ENCODE assay signal across 11 cellular contexts in genomic region chr14:89359477-89360222, GRCh38. TPM values are rescaled to one million over a fixed set of nuclear protein-coding genes. Genes with fewer than 3 reads are reported as not detected.
DNase-seq lines count a peak whose midpoint lies in the region; ATAC-seq, FAIRE-seq and TF ChIP-seq lines count a peak whose summit lies in the region.
"Had no signal": no experiment of that assay in that cellular context is flagged by ENCODE, and none has a peak within 500 bp of the region (broad histone marks: within the 10 kb centered on the region; RNA-seq: fewer than 3 reads in every experiment).

No MANE protein-coding gene starts in this region.

- no peak overlapping the region for H3K4me3 Mint-ChIP-seq in activated CD4-positive, alpha-beta T cell treated with anti-CD3 and anti-CD28 coated beads, Interleukin-2, amount 10 ng/mL, durations not matched to agents 7 days and 5 days

- no peaks in the 10 kb centered on the region for H3K27me3 Mint-ChIP-seq in activated CD4-positive, alpha-beta T cell treated with anti-CD3 and anti-CD28 coated beads, Interleukin-2, amount 10 ng/mL, durations not matched to agents 7 days and 5 days

- H3K27me3 ChIP-seq in body of pancreas = no peaks in the 10 kb centered on the region
- no peaks in the 10 kb centered on the region for H3K27me3 ChIP-seq in HepG2 (ENCODE audit: control insufficient read depth in 1 of 2, insufficient read depth in 2 of 2, low read length in 2 of 2)
- H3K27me3 ChIP-seq in thoracic aorta (replicated peaks; ENCODE audit: insufficient read depth) = no peaks in the 10 kb centered on the region
- no peaks in the 10 kb centered on the region for H3K27me3 ChIP-seq in brain microvascular endothelial cell (replicated peaks)
- no peaks in the 10 kb centered on the region for H3K27me3 ChIP-seq in upper lobe of left lung

- 53 to 55% methylated on average over 12 to 13 of the region's 13 CpGs for WGBS in body of pancreas, 2 donors
- 89% methylated on average over 12 of the region's 13 CpGs for WGBS in HepG2 (ENCODE audit: low lambda C conversion rate)
- WGBS in upper lobe of left lung, 2 donors = 55 to 64% methylated on average over 13 of the region's 13 CpGs

- no peaks in the 10 kb centered on the region for H4K20me1 ChIP-seq in HepG2 (ENCODE audit: insufficient read depth, low read length)

- H3K9ac ChIP-seq in HepG2 (ENCODE audit: insufficient read depth, low read depth, low read length) = no peak overlapping the region

- TF ChIP-seq POLR2A in body of pancreas (IDR thresholded peaks at IDR 0.05) = no peak
- TF ChIP-seq POLR2A in HepG2 (IDR thresholded peaks at IDR 0.05; ENCODE audit: insufficient read depth in 1 of 2, low read depth in 2 of 2, low read length in 2 of 2) = no peak
- no peak for TF ChIP-seq POLR2A in upper lobe of left lung (IDR thresholded peaks at IDR 0.05)

- H3K4me3 ChIP-seq in body of pancreas (no peak overlapping the region), HepG2 (replicated peaks in 1 of 3; ENCODE audit: insufficient read depth in 1 of 3, low read depth in 2 of 3, low read length in 3 of 3) (no peak overlapping the region), thoracic aorta (peak overlapping the region; percentile 26), brain microvascular endothelial cell (ENCODE audit: low read depth, low read length) (no peak overlapping the region), upper lobe of left lung (no peak overlapping the region)

- in situ Hi-C loops in HepG2 (cut with HindIII; ENCODE audit: extremely low pct_ligation_motif_present, low pct_unique_long_range_greater_than_20kb) (no loop called here), brain microvascular endothelial cell (cut with HindIII; ENCODE audit: low pct_ligation_motif_present, low sequenced_read_pairs) (no loop called here)

- H3K36me3 ChIP-seq in body of pancreas (replicated peaks in 1 of 2; ENCODE audit: insufficient read depth in 1 of 2, low read depth in 2 of 2) (no peaks in the 10 kb centered on the region), HepG2 (replicated peaks in 1 of 2; ENCODE audit: control insufficient read depth in 1 of 2, insufficient read depth in 2 of 2, low read length in 2 of 2) (peaks cover 10 to 25% of the 10 kb centered on the region in 2 experiments; a peak in 4 of 5 replicates), thoracic aorta (no peaks in the 10 kb centered on the region), brain microvascular endothelial cell (replicated peaks) (no peaks in the 10 kb centered on the region), upper lobe of left lung (no peaks in the 10 kb centered on the region)

- H3K79me2 ChIP-seq in HepG2 (ENCODE audit: insufficient read depth, low read length) = peaks cover 48% of the 10 kb centered on the region

- H3K9me3 Mint-ChIP-seq in activated CD4-positive, alpha-beta T cell treated with anti-CD3 and anti-CD28 coated beads, Interleukin-2, amount 10 ng/mL, durations not matched to agents 7 days and 5 days = no peaks in the 10 kb centered on the region

- H3K4me2 ChIP-seq in HepG2 (ENCODE audit: low read depth, low read length) = no peak overlapping the region

- H3K4me1 ChIP-seq in body of pancreas = peaks cover 50% of the 10 kb centered on the region
- H3K4me1 ChIP-seq in HepG2 (ENCODE audit: insufficient read depth, low read length) = peaks cover 45% of the 10 kb centered on the region
- peaks cover 15 to 38% of the 10 kb centered on the region in 2 donors for H3K4me1 ChIP-seq in thoracic aorta (ENCODE audit: control insufficient read depth in 1 of 2, low read depth in 2 of 2)
- H3K4me1 ChIP-seq in upper lobe of left lung = peaks cover 17 to 27% (median 19%) of the 10 kb centered on the region in 4 donors

- H2AFZ ChIP-seq in HepG2 (ENCODE audit: low read length) = no peak overlapping the region

- peaks cover 24% of the 10 kb centered on the region for H3K4me1 Mint-ChIP-seq in activated CD4-positive, alpha-beta T cell treated with anti-CD3 and anti-CD28 coated beads, Interleukin-2, amount 10 ng/mL, durations not matched to agents 7 days and 5 days

- TF ChIP-seq EP300 in HepG2 (IDR thresholded peaks at IDR 0.05; ENCODE audit: low read depth in 2 of 2, low read length in 2 of 2) (no peak), HepG2 (CRISPR knock-in tag; IDR thresholded peaks at IDR 0.05; ENCODE audit: borderline replicate concordance) (no peak), upper lobe of left lung (IDR thresholded peaks at IDR 0.05) (no peak)

- H3K27ac ChIP-seq in body of pancreas (peak overlapping the region in 2 of 4 donors; percentile 6 to 28), HepG2 (ENCODE audit: extremely low read length, insufficient read depth, low read length) (peak overlapping the region; percentile 27), thoracic aorta (peak overlapping the region; percentile 58 to 77), brain microvascular endothelial cell (no peak overlapping the region), upper lobe of left lung (peak overlapping the region in 2 of 4 donors; percentile 44 to 61)

- ATAC-seq in body of pancreas (peak; percentile 15), HepG2 (peak; percentile 48), thoracic aorta (ENCODE audit: insufficient number of reproducible peaks, low FRiP score, low read depth) (peak; percentile 79), upper lobe of left lung (ENCODE audit: low FRiP score in 2 of 2) (no peak)

- TF ChIP-seq CTCF in body of pancreas (IDR thresholded peaks at IDR 0.05) (no peak), HepG2 (CRISPR knock-in tag; IDR thresholded peaks at IDR 0.05) (no peak), thoracic aorta (IDR thresholded peaks at IDR 0.05) (no peak), brain microvascular endothelial cell (IDR thresholded peaks at IDR 0.05; ENCODE audit: low read depth, low read length, missing control alignments) (no peak), upper lobe of left lung (IDR thresholded peaks at IDR 0.05) (no peak)

- no peak for TF ChIP-seq RAD21 in HepG2 (CRISPR knock-in tag; IDR thresholded peaks at IDR 0.05)

- POLR2A ChIA-PET in activated CD4-positive, alpha-beta T cell treated with anti-CD3 and anti-CD28 coated beads, Interleukin-2, amount 10 ng/mL, durations not matched to agents 7 days and 5 days (lab: Charles Lee) = interaction anchor here (0.6 kb wide), 2 partner anchors 104 to 111 kb away, joined by 3 to 7 read pairs; no protein-coding TSS in a partner anchor
- POLR2A ChIA-PET in HepG2 (lab: Yijun Ruan, JAX) = no interaction called here

- H3K9me3 ChIP-seq in body of pancreas (no peaks in the 10 kb centered on the region), HepG2 (ENCODE audit: low read length) (no peaks in the 10 kb centered on the region), thoracic aorta (no peaks in the 10 kb centered on the region), upper lobe of left lung (no peaks in the 10 kb centered on the region)

- FAIRE-seq in HepG2 (lab: Jason Lieb, UNC) = no peak
- FAIRE-seq: RCC 7860 had no signal

- peaks cover 13% of the 10 kb centered on the region for H3K36me3 Mint-ChIP-seq in activated CD4-positive, alpha-beta T cell treated with anti-CD3 and anti-CD28 coated beads, Interleukin-2, amount 10 ng/mL, durations not matched to agents 7 days and 5 days (ENCODE audit: low read depth)

- intact Hi-C loops in body of pancreas (cut with DNase I) (no loop called here), HepG2 (cut with micrococcal nuclease; ENCODE audit: unreplicated experiment) (loop anchor here (10.0 kb wide), 1 partner anchor 145 kb away; no protein-coding TSS in a partner anchor)

- no TSS peak for BruUV-seq in HepG2 (replicated peaks; lab: Mats Ljungman, UMichigan)

- DNase-seq in activated CD4-positive, alpha-beta T cell treated with anti-CD3 and anti-CD28 coated beads, Interleukin-2, amount 10 ng/mL, durations not matched to agents 7 days and 5 days = no peak
- DNase-seq in activated CD4-positive, alpha-beta T cell treated with anti-CD3 and anti-CD28 coated beads, Interleukin-2, amount 50 U/mL, for 1 hour = no peak
- DNase-seq in body of pancreas (peak in 3 of 4 donors; percentile 35 to 40 (median 36)), HepG2 (ENCODE audit: low spot score) (no peak), thoracic aorta (ENCODE audit: low spot score) (no peak), brain microvascular endothelial cell (no peak), upper lobe of left lung (no peak), NCI-H2107 treated with DMSO at 0.1 percent for 48 hours (lab: John Stamatoyannopoulos, UW; ENCODE audit: unreplicated experiment) (no peak)
- DNase-seq: GDM1, NCI-H187 treated with DMSO at 0.1 percent for 48 hours had no signal

- H3K27ac Mint-ChIP-seq in activated CD4-positive, alpha-beta T cell treated with anti-CD3 and anti-CD28 coated beads, Interleukin-2, amount 10 ng/mL, durations not matched to agents 7 days and 5 days = peak overlapping the region; percentile 36

- CTCF ChIA-PET in activated CD4-positive, alpha-beta T cell treated with anti-CD3 and anti-CD28 coated beads, Interleukin-2, amount 10 ng/mL, durations not matched to agents 7 days and 5 days (lab: Charles Lee) = interaction anchor here (0.6 to 1.9 kb wide), 3 partner anchors 12 to 233 kb away, joined by 3 to 7 read pairs (median 3); no protein-coding TSS in a partner anchor
- CTCF ChIA-PET in HepG2 (lab: Yijun Ruan, JAX; ENCODE audit: low intra/inter-chr PET ratio, low total read pairs) = no interaction called here

RNA-seq across cellular contexts. Expression of gene FOXN3, which starts 57.4 kb away (rescaled TPM):
- total RNA-seq in activated CD4-positive, alpha-beta T cell treated with anti-CD3 and anti-CD28 coated beads, Interleukin-2, amount 10 ng/mL, durations not matched to agents 7 days and 5 days = 10 to 100 TPM; 92.2 to 94.4 TPM
- 10 to 100 TPM; 42.3 to 61.6 TPM for total RNA-seq in body of pancreas
- total RNA-seq in HepG2 (2016; rRNA removed; fragmentation: Illumina TruSeq; extraction: Trizol) = 32.4 and 42.4 TPM in 2 replicates
- total RNA-seq in HepG2 (2016; cell fraction: cytosol; rRNA removed; fragmentation: Illumina TruSeq; extraction: Trizol; ENCODE audit: low read depth) = 21.8 and 24.1 TPM in 2 replicates
- 31.8 and 34.4 TPM in 2 replicates for total RNA-seq in HepG2 (2016; cell fraction: insoluble cytoplasmic fraction; rRNA removed; fragmentation: Illumina TruSeq; extraction: Trizol)
- total RNA-seq in HepG2 (2016; cell fraction: membrane; rRNA removed; fragmentation: Illumina TruSeq; extraction: Trizol) = 34.0 and 40.7 TPM in 2 replicates
- 56.5 and 60.0 TPM in 2 replicates for total RNA-seq in HepG2 (2016; cell fraction: nucleus; rRNA removed; fragmentation: Illumina TruSeq; extraction: Trizol)
- polyA plus RNA-seq in HepG2 (2011; rRNA removed) = 64.7 and 70.2 TPM in 2 replicates
- polyA plus RNA-seq in HepG2 (2011; cell fraction: cytosol; rRNA removed) = 47.5 and 57.5 TPM in 2 replicates
- 59.1 and 68.8 TPM in 2 replicates for polyA plus RNA-seq in HepG2 (2011; cell fraction: nucleus; rRNA removed)
- polyA plus RNA-seq in HepG2 (2012) = 75.4 and 83.5 TPM in 2 replicates
- polyA plus RNA-seq in HepG2 (2016; cell fraction: cytosol; fragmentation: Illumina TruSeq; extraction: Trizol; ENCODE audit: low read depth) = 12.3 and 14.4 TPM in 2 replicates
- polyA plus RNA-seq in HepG2 (2016; cell fraction: insoluble cytoplasmic fraction; fragmentation: Illumina TruSeq; extraction: Trizol; ENCODE audit: low read depth) = 34.1 and 37.2 TPM in 2 replicates
- 22.0 and 25.1 TPM in 2 replicates for polyA plus RNA-seq in HepG2 (2016; cell fraction: membrane; fragmentation: Illumina TruSeq; extraction: Trizol; ENCODE audit: low read depth)
- 26.9 and 29.4 TPM in 2 replicates for polyA plus RNA-seq in HepG2 (2016; cell fraction: nucleus; fragmentation: Illumina TruSeq; extraction: Trizol; ENCODE audit: insufficient read depth, low read depth)
- 33.5 and 214 TPM in 2 replicates for polyA minus RNA-seq in HepG2 (2011; rRNA and poly(A)+ RNA removed; ENCODE audit: low replicate concordance)
- polyA minus RNA-seq in HepG2 (2011; cell fraction: cytosol; rRNA and poly(A)+ RNA removed) = 84.8 and 100 TPM in 2 replicates
- 187 and 226 TPM in 2 replicates for polyA minus RNA-seq in HepG2 (2011; cell fraction: nucleus; rRNA and poly(A)+ RNA removed)
- total RNA-seq in thoracic aorta = 100 to 1,000 TPM; 141 to 150 TPM
- 100 to 1,000 TPM in 2 of 6 donors, 10 to 100 TPM in 4; 63.4 to 115 (median 77.2) TPM for total RNA-seq in upper lobe of left lung

Comparison
In these comparisons a context has a peak if more than half of its experiments do, and no peak if none do; other contexts are left out.
1. DNase-seq: peak in body of pancreas (3 of 4); none in activated CD4-positive, alpha-beta T cell treated with anti-CD3 and anti-CD28 coated beads, Interleukin-2, amount 10 ng/mL, durations not matched to agents 7 days and 5 days (single experiment), activated CD4-positive, alpha-beta T cell treated with anti-CD3 and anti-CD28 coated beads, Interleukin-2, amount 50 U/mL, for 1 hour (single experiment), HepG2 (single experiment), thoracic aorta (single experiment), brain microvascular endothelial cell (single experiment), upper lobe of left lung (0 of 2) and NCI-H2107 treated with DMSO at 0.1 percent for 48 hours (single experiment).
2. ATAC-seq: peak in body of pancreas (single experiment), HepG2 (single experiment) and thoracic aorta (single experiment); none in upper lobe of left lung (0 of 2).